13 cellular contexts compared by ENCODE assay signal in genomic region chr6:37501632-37502466, GRCh38. TPM values are rescaled to one million over a fixed set of nuclear protein-coding genes. Genes with fewer than 3 reads are reported as not detected.
DNase-seq lines count a peak whose midpoint lies in the region; TF ChIP-seq lines count a peak whose summit lies in the region.
"Had no signal": no experiment of that assay in that cellular context is flagged by ENCODE, and none has a peak within 500 bp of the region (broad histone marks: within the 10 kb centered on the region; RNA-seq: fewer than 3 reads in every experiment).

No MANE protein-coding gene starts in this region.

- H4K20me1 ChIP-seq in smooth muscle cell (ENCODE audit: low read depth) = no peaks in the 10 kb centered on the region

- H2AFZ ChIP-seq in smooth muscle cell (ENCODE audit: low read depth) = no peak overlapping the region

- H3K4me3 Mint-ChIP-seq in dendritic cell treated with granulocyte-macrophage colony-stimulating factor and Interleukin-4, amounts not matched to agents 40 ng/mL and 50 ng/mL, for 4 days = no peak overlapping the region

- H3K36me3 Mint-ChIP-seq in dendritic cell treated with granulocyte-macrophage colony-stimulating factor and Interleukin-4, amounts not matched to agents 40 ng/mL and 50 ng/mL, for 4 days (ENCODE audit: low read depth) = peaks cover 9% of the 10 kb centered on the region

- H3K4me2 ChIP-seq in smooth muscle cell = no peak overlapping the region

- intact Hi-C loops in dendritic cell treated with granulocyte-macrophage colony-stimulating factor and Interleukin-4, amounts not matched to agents 40 ng/mL and 50 ng/mL, for 4 days (cut with micrococcal nuclease) = no loop called here

- no peak overlapping the region for H3K9ac ChIP-seq in smooth muscle cell (ENCODE audit: low read depth)

- H3K36me3 ChIP-seq in thymus (ENCODE audit: control insufficient read depth, insufficient read depth) (no peaks in the 10 kb centered on the region), smooth muscle cell (ENCODE audit: low read depth) (no peaks in the 10 kb centered on the region)
- H3K36me3 ChIP-seq: ascending aorta, MG63, right atrium auricular region had no signal

- H3K27me3 ChIP-seq in thymus (ENCODE audit: control insufficient read depth, insufficient read depth) = no peaks in the 10 kb centered on the region
- peaks cover 3% of the 10 kb centered on the region for H3K27me3 ChIP-seq in smooth muscle cell (ENCODE audit: low read depth)
- H3K27me3 ChIP-seq: ascending aorta, MG63, right atrium auricular region had no signal

- H3K9me3 ChIP-seq in thymus (ENCODE audit: control insufficient read depth) = no peaks in the 10 kb centered on the region
- no peaks in the 10 kb centered on the region for H3K9me3 ChIP-seq in smooth muscle cell (replicated peaks; ENCODE audit: low read depth)
- H3K9me3 ChIP-seq: ascending aorta, MG63, right atrium auricular region had no signal

- H3K27ac Mint-ChIP-seq in dendritic cell treated with granulocyte-macrophage colony-stimulating factor and Interleukin-4, amounts not matched to agents 40 ng/mL and 50 ng/mL, for 4 days = peak overlapping the region; percentile 13

- H3K4me1 ChIP-seq in thymus (ENCODE audit: control insufficient read depth, insufficient read depth, low read length) = peaks cover 57% of the 10 kb centered on the region
- peaks cover 8% of the 10 kb centered on the region for H3K4me1 ChIP-seq in smooth muscle cell (ENCODE audit: low read depth)
- H3K4me1 ChIP-seq: ascending aorta had no signal

- H3K27ac ChIP-seq in thymus (ENCODE audit: low read depth) (peak overlapping the region; percentile 98), smooth muscle cell (ENCODE audit: low read depth) (no peak overlapping the region)
- H3K27ac ChIP-seq: ascending aorta, right atrium auricular region had no signal

- H3K79me2 ChIP-seq in smooth muscle cell (ENCODE audit: low read depth) = no peaks in the 10 kb centered on the region

- no peaks in the 10 kb centered on the region for H3K9me3 Mint-ChIP-seq in dendritic cell treated with granulocyte-macrophage colony-stimulating factor and Interleukin-4, amounts not matched to agents 40 ng/mL and 50 ng/mL, for 4 days

- peaks cover 39% of the 10 kb centered on the region for H3K4me1 Mint-ChIP-seq in dendritic cell treated with granulocyte-macrophage colony-stimulating factor and Interleukin-4, amounts not matched to agents 40 ng/mL and 50 ng/mL, for 4 days (ENCODE audit: low read depth)

- H3K27me3 Mint-ChIP-seq in dendritic cell treated with granulocyte-macrophage colony-stimulating factor and Interleukin-4, amounts not matched to agents 40 ng/mL and 50 ng/mL, for 4 days = peaks cover 12% of the 10 kb centered on the region

- DNase-seq in activated gamma-delta T cell treated with Interleukin-2 at 50 U/mL for 16 hours (peak; percentile 32), activated gamma-delta T cell (lab: John Stamatoyannopoulos, UW) (no peak), T-helper 2 cell (peak in 3 of 5 experiments; percentile 32 to 91 (median 47)), NCI-H1930 (lab: John Stamatoyannopoulos, UW) (no peak), smooth muscle cell (lab: John Stamatoyannopoulos, UW; ENCODE audit: unreplicated experiment) (no peak), AG08396 (ENCODE audit: low spot score) (no peak)
- DNase-seq: GF-D8, MG63 had no signal

- H3K4me3 ChIP-seq in thymus (ENCODE audit: low read length) (no peak overlapping the region), smooth muscle cell (no peak overlapping the region)
- H3K4me3 ChIP-seq: ascending aorta, lung, MG63, right atrium auricular region had no signal

- WGBS in thymus = 43% methylated on average over 10 of the region's 10 CpGs
- 84% methylated on average over 10 of the region's 10 CpGs for WGBS in smooth muscle cell (ENCODE audit: low lambda C conversion rate)

- no peaks in the 10 kb centered on the region for H3F3A ChIP-seq in smooth muscle cell (ENCODE audit: low read depth)

- no peak for TF ChIP-seq CTCF in smooth muscle cell (IDR thresholded peaks at IDR 0.05; ENCODE audit: borderline replicate concordance, insufficient read depth, poor library complexity, severe bottlenecking)

RNA-seq across cellular contexts. Expression of gene CCDC167, which starts 2.2 kb away (rescaled TPM):
- polyA plus RNA-seq in thymus (54.9 TPM), smooth muscle cell (98.2 and 114 TPM in 2 replicates)
- 56.8 and 81.0 TPM in 2 replicates for total RNA-seq in smooth muscle cell

Comparison
In these comparisons a context has a peak if more than half of its experiments do, and no peak if none do; other contexts are left out.
1. DNase-seq: peak in activated gamma-delta T cell treated with Interleukin-2 at 50 U/mL for 16 hours (single experiment) and T-helper 2 cell (3 of 5); none in activated gamma-delta T cell (single experiment), NCI-H1930 (0 of 2), smooth muscle cell (single experiment) and AG08396 (single experiment).